24 cellular contexts compared by ENCODE assay signal in genomic region chr1:110385369-110385768, GRCh38.
"Had no signal": no experiment of that assay in that cellular context is flagged by ENCODE, and none has a peak within 500 bp of the region (broad histone marks: within the 10 kb centered on the region; RNA-seq: fewer than 3 reads in every experiment).

No MANE protein-coding gene starts in this region.

- H3K27ac Mint-ChIP-seq: activated CD4-positive, alpha-beta memory T cell treated with anti-CD3 and anti-CD28 coated beads for 36 hours; activated CD8-positive, alpha-beta memory T cell treated with anti-CD3 and anti-CD28 coated beads, Interleukin-2, amount 10 ng/mL, durations not matched to agents 7 days and 5 days; activated naive CD8-positive, alpha-beta T cell; activated T-cell treated with anti-CD3 and anti-CD28 coated beads, Interleukin-2, amount 50 U/mL, for 24 hours; progenitor cell of endocrine pancreas; stimulated activated naive CD8-positive, alpha-beta T cell treated with anti-CD3 and anti-CD28 coated beads, Interleukin-15, Interleukin-2, amounts not matched to agents 100 ng/mL and 50 ng/mL, for 24 hours had no signal

- FAIRE-seq: endothelial cell of umbilical vein had no signal

- H3K36me3 Mint-ChIP-seq: immature natural killer cell had no signal

- H3K9me3 Mint-ChIP-seq: activated CD4-positive, alpha-beta memory T cell treated with anti-CD3 and anti-CD28 coated beads for 36 hours; activated T-cell treated with anti-CD3 and anti-CD28 coated beads, Interleukin-2, amount 50 U/mL, for 24 hours; immature natural killer cell; natural killer cell treated with Interleukin-12 subunit alpha and Interleukin-12 subunit beta and Interleukin-15 and Interleukin-18, amount 100 ng/mL, for 72 hours; stimulated activated naive CD8-positive, alpha-beta T cell treated with anti-CD3 and anti-CD28 coated beads, Interleukin-15, Interleukin-2, amounts not matched to agents 100 ng/mL and 50 ng/mL, for 24 hours had no signal

- H3K9me3 ChIP-seq: right atrium auricular region, suprapubic skin had no signal

- H3K27ac ChIP-seq: coronary artery, right atrium auricular region, suprapubic skin had no signal

- DNase-seq: activated CD4-positive, alpha-beta memory T cell treated with anti-CD3 and anti-CD28 coated beads for 36 hours; activated CD4-positive, CD25-positive, alpha-beta regulatory T cell treated with anti-CD3 and anti-CD28 coated beads, Interleukin-2, amount 50 U/mL, for 72 hours; activated CD8-positive, alpha-beta memory T cell treated with anti-CD3 and anti-CD28 coated beads, Interleukin-2, amount 10 ng/mL, durations not matched to agents 7 days and 5 days; activated effector memory CD4-positive, alpha-beta T cell treated with anti-CD3 and anti-CD28 coated beads, Interleukin-2, amount 50 U/mL, for 16 hours; activated T-cell treated with anti-CD3 and anti-CD28 coated beads, Interleukin-2, amount 50 U/mL, for 24 hours; amniotic stem cell; caudate nucleus; effector CD4-positive, alpha-beta T cell; foreskin fibroblast; immature natural killer cell; mesendoderm; stimulated activated CD4-positive, alpha-beta T cell treated with anti-CD3 and anti-CD28 coated beads, Interleukin-4, amount 100 ng/mL, for 4 hours; stimulated activated CD8-positive, alpha-beta memory T cell treated with anti-CD3 and anti-CD28 coated beads, Interleukin-4, amount 100 ng/mL, for 48 hours; T-helper 9 cell; trophoblast cell had no signal

- H3K4me3 ChIP-seq: coronary artery, right atrium auricular region, skin epidermis, suprapubic skin had no signal

- H3K4me3 Mint-ChIP-seq: activated CD4-positive, alpha-beta memory T cell treated with anti-CD3 and anti-CD28 coated beads for 36 hours; activated CD8-positive, alpha-beta memory T cell treated with anti-CD3 and anti-CD28 coated beads, Interleukin-2, amount 10 ng/mL, durations not matched to agents 7 days and 5 days; activated naive CD8-positive, alpha-beta T cell; activated T-cell treated with anti-CD3 and anti-CD28 coated beads, Interleukin-2, amount 50 U/mL, for 24 hours; immature natural killer cell; natural killer cell treated with Interleukin-12 subunit alpha and Interleukin-12 subunit beta and Interleukin-15 and Interleukin-18, amount 100 ng/mL, for 72 hours; stimulated activated naive CD8-positive, alpha-beta T cell treated with anti-CD3 and anti-CD28 coated beads, Interleukin-15, Interleukin-2, amounts not matched to agents 100 ng/mL and 50 ng/mL, for 24 hours had no signal

- H3K27me3 Mint-ChIP-seq: activated CD4-positive, alpha-beta memory T cell treated with anti-CD3 and anti-CD28 coated beads for 36 hours; activated CD8-positive, alpha-beta memory T cell treated with anti-CD3 and anti-CD28 coated beads, Interleukin-2, amount 10 ng/mL, durations not matched to agents 7 days and 5 days; activated naive CD8-positive, alpha-beta T cell; activated T-cell treated with anti-CD3 and anti-CD28 coated beads, Interleukin-2, amount 50 U/mL, for 24 hours; natural killer cell treated with Interleukin-12 subunit alpha and Interleukin-12 subunit beta and Interleukin-15 and Interleukin-18, amount 100 ng/mL, for 72 hours; progenitor cell of endocrine pancreas; stimulated activated naive CD8-positive, alpha-beta T cell treated with anti-CD3 and anti-CD28 coated beads, Interleukin-15, Interleukin-2, amounts not matched to agents 100 ng/mL and 50 ng/mL, for 24 hours had no signal

- H3K4me1 ChIP-seq: suprapubic skin had no signal

- H3K36me3 ChIP-seq: right atrium auricular region, suprapubic skin had no signal

- H3K27me3 ChIP-seq: right atrium auricular region, suprapubic skin had no signal

- ATAC-seq: activated CD8-positive, alpha-beta memory T cell treated with anti-CD3 and anti-CD28 coated beads, Interleukin-2, amount 10 ng/mL, durations not matched to agents 7 days and 5 days; natural killer cell treated with Interleukin-12 subunit alpha and Interleukin-12 subunit beta and Interleukin-15 and Interleukin-18, amount 100 ng/mL, for 72 hours had no signal
